Comparison of ENCODE assay signal across 16 cellular contexts in genomic region chr18:10045296-10045891, GRCh38.
DNase-seq lines count a peak whose midpoint lies in the region; ATAC-seq, FAIRE-seq and TF ChIP-seq lines count a peak whose summit lies in the region.
"Had no signal": no experiment of that assay in that cellular context is flagged by ENCODE, and none has a peak within 500 bp of the region (broad histone marks: within the 10 kb centered on the region; RNA-seq: fewer than 3 reads in every experiment).

No MANE protein-coding gene starts in this region.

- peaks cover 4% of the 10 kb centered on the region for H3K27me3 Mint-ChIP-seq in neural progenitor cell (ENCODE audit: insufficient read depth, low read depth)

- H3K36me3 Mint-ChIP-seq in neural progenitor cell = peaks cover 4% of the 10 kb centered on the region

- CTCF ChIA-PET in HepG2 (lab: Yijun Ruan, JAX; ENCODE audit: low intra/inter-chr PET ratio, low total read pairs) = no interaction called here

- peaks cover 0 to 33% (median 18%) of the 10 kb centered on the region in 4 donors for H3K4me1 ChIP-seq in esophagus muscularis mucosa
- H3K4me1 ChIP-seq in neural progenitor cell = no peaks in the 10 kb centered on the region
- 0 out of 2 replicates have a peak, but pooled peaks cover 6% of the 10 kb centered on the region for H3K4me1 ChIP-seq in HepG2 (ENCODE audit: insufficient read depth, low read length)

- H3K4me3 Mint-ChIP-seq in neural progenitor cell = no peak overlapping the region

- TF ChIP-seq CTCF in esophagus muscularis mucosa (IDR thresholded peaks at IDR 0.05) = no peak
- TF ChIP-seq CTCF in neural progenitor cell (IDR thresholded peaks at IDR 0.05) = no peak
- TF ChIP-seq CTCF in HepG2 (CRISPR knock-in tag; IDR thresholded peaks at IDR 0.05) = no peak

- H3K4me1 Mint-ChIP-seq in neural progenitor cell = peaks cover 5% of the 10 kb centered on the region

- H3K9me3 Mint-ChIP-seq in neural progenitor cell = peaks cover 29% of the 10 kb centered on the region

- H3K27ac ChIP-seq in angular gyrus (ENCODE audit: low read depth, low read length) (peak overlapping the region; percentile 37), esophagus muscularis mucosa (replicated peaks in 1 of 4) (peak overlapping the region; percentile 51 to 68 (median 54)), neural progenitor cell (no peak overlapping the region), temporal lobe (ENCODE audit: low read depth, low read length) (peak overlapping the region; percentile 79), HepG2 (ENCODE audit: extremely low read length, insufficient read depth, low read length) (no peak overlapping the region)
- H3K27ac ChIP-seq: ascending aorta, epithelial cell of prostate had no signal

- H3K79me2 ChIP-seq in neural progenitor cell (ENCODE audit: low read depth) (no peaks in the 10 kb centered on the region), HepG2 (ENCODE audit: insufficient read depth, low read length) (no peaks in the 10 kb centered on the region)

- no peak overlapping the region for H3K9ac ChIP-seq in neural progenitor cell
- H3K9ac ChIP-seq in HepG2 (ENCODE audit: insufficient read depth, low read depth, low read length) = no peak overlapping the region

- no peak for DNase-seq in esophagus muscularis mucosa (ENCODE audit: extremely low spot score)
- DNase-seq in neural progenitor cell (ENCODE audit: low spot score) = no peak
- no peak for DNase-seq in HepG2 (ENCODE audit: low spot score)
- DNase-seq in MV-4-11 (lab: John Stamatoyannopoulos, UW) = no peak
- DNase-seq in GM03348 (ENCODE audit: low spot score) = no peak
- DNase-seq: activated CD4-positive, alpha-beta T cell treated with anti-CD3 and anti-CD28 coated beads, Interleukin-2, amount 50 U/mL, for 1 hour; Caco-2; EL; HCEC 1CT; NCI-H2029; stimulated activated naive CD4-positive, alpha-beta T cell had no signal

- H4K20me1 ChIP-seq in neural progenitor cell (ENCODE audit: low read depth) = no peaks in the 10 kb centered on the region
- no peaks in the 10 kb centered on the region for H4K20me1 ChIP-seq in HepG2 (ENCODE audit: insufficient read depth, low read length)

- no peak for TF ChIP-seq EP300 in esophagus muscularis mucosa (IDR thresholded peaks at IDR 0.05)
- no peak for TF ChIP-seq EP300 in HepG2 (IDR thresholded peaks at IDR 0.05; ENCODE audit: low read depth in 2 of 2, low read length in 2 of 2)
- no peak for TF ChIP-seq EP300 in HepG2 (CRISPR knock-in tag; IDR thresholded peaks at IDR 0.05; ENCODE audit: borderline replicate concordance)

- H3K4me2 ChIP-seq in neural progenitor cell = no peak overlapping the region
- H3K4me2 ChIP-seq in HepG2 (ENCODE audit: low read depth, low read length) = no peak overlapping the region

- no peaks in the 10 kb centered on the region for H3K36me3 ChIP-seq in esophagus muscularis mucosa
- H3K36me3 ChIP-seq in neural progenitor cell = no peaks in the 10 kb centered on the region
- no peaks in the 10 kb centered on the region for H3K36me3 ChIP-seq in HepG2 (replicated peaks in 1 of 2; ENCODE audit: control insufficient read depth in 1 of 2, insufficient read depth in 2 of 2, low read length in 2 of 2)
- H3K36me3 ChIP-seq: ascending aorta had no signal

- H3F3A ChIP-seq in neural progenitor cell (ENCODE audit: low read depth) = no peaks in the 10 kb centered on the region

- in situ Hi-C loops in HepG2 (cut with HindIII; ENCODE audit: extremely low pct_ligation_motif_present, low pct_unique_long_range_greater_than_20kb) = no loop called here

- TF ChIP-seq RAD21 in HepG2 (CRISPR knock-in tag; IDR thresholded peaks at IDR 0.05) = no peak

- no peak overlapping the region for H3K4me3 ChIP-seq in esophagus muscularis mucosa
- no peak overlapping the region for H3K4me3 ChIP-seq in neural progenitor cell
- no peak overlapping the region for H3K4me3 ChIP-seq in HepG2 (replicated peaks in 1 of 3; ENCODE audit: insufficient read depth in 1 of 3, low read depth in 2 of 3, low read length in 3 of 3)
- H3K4me3 ChIP-seq: ascending aorta had no signal

- no peak for ATAC-seq in HG03097 (IDR thresholded peaks at IDR 0.05; ENCODE audit: low FRiP score, unreplicated experiment)
- ATAC-seq in HepG2 = no peak

- no peaks in the 10 kb centered on the region for H3K27me3 ChIP-seq in esophagus muscularis mucosa
- H3K27me3 ChIP-seq in neural progenitor cell = no peaks in the 10 kb centered on the region
- no peaks in the 10 kb centered on the region; a peak in 1 of 5 replicates for H3K27me3 ChIP-seq in HepG2 (ENCODE audit: control insufficient read depth in 1 of 2, insufficient read depth in 2 of 2, low read length in 2 of 2)
- H3K27me3 ChIP-seq: ascending aorta had no signal

- peak overlapping the region; percentile 22 for H3K27ac Mint-ChIP-seq in neural progenitor cell

- no peak for FAIRE-seq in HepG2 (lab: Jason Lieb, UNC)

- POLR2A ChIA-PET in HepG2 (lab: Yijun Ruan, JAX) = no interaction called here

- H2AFZ ChIP-seq in neural progenitor cell (replicated peaks) = no peak overlapping the region
- no peak overlapping the region for H2AFZ ChIP-seq in HepG2 (ENCODE audit: low read length)

- TF ChIP-seq POLR2A in esophagus muscularis mucosa (IDR thresholded peaks at IDR 0.05; ENCODE audit: low read depth) = no peak
- no peak for TF ChIP-seq POLR2A in HepG2 (IDR thresholded peaks at IDR 0.05; ENCODE audit: insufficient read depth in 1 of 2, low read depth in 2 of 2, low read length in 2 of 2)

- WGBS in esophagus muscularis mucosa = 92% methylated on average over 15 of the region's 23 CpGs
- WGBS in HepG2 (ENCODE audit: low lambda C conversion rate) = 75% methylated on average over 21 of the region's 23 CpGs

- H3K9me3 ChIP-seq in esophagus muscularis mucosa = peaks cover 0 to 23% (median 14%) of the 10 kb centered on the region in 4 donors
- peaks cover 6% of the 10 kb centered on the region for H3K9me3 ChIP-seq in neural progenitor cell (ENCODE audit: low read depth)
- 0 out of 2 replicates have a peak, but pooled peaks cover 6% of the 10 kb centered on the region for H3K9me3 ChIP-seq in HepG2 (ENCODE audit: low read length)

- no TSS peak for BruUV-seq in HepG2 (replicated peaks; lab: Mats Ljungman, UMichigan)

- intact Hi-C loops in esophagus muscularis mucosa (cut with DNase I) (no loop called here), HepG2 (cut with micrococcal nuclease; ENCODE audit: unreplicated experiment) (loop anchor here (5.0 kb wide), 1 partner anchor 127 kb away; no protein-coding TSS in a partner anchor)

TF ChIP-seq in HepG2, 621 proteins besides CTCF, POLR2A, EP300 and RAD21 (continues in another document):
- no peak for TF ChIP-seq CEBPZ (IDR thresholded peaks at IDR 0.05; ENCODE audit: low read length)
- no peak for TF ChIP-seq NAIF1 (CRISPR knock-in tag; IDR thresholded peaks at IDR 0.05; ENCODE audit: borderline replicate concordance)
- no peak for TF ChIP-seq DNMT3B (CRISPR knock-in tag; conservative IDR thresholded peaks at IDR 0.05)
- TF ChIP-seq CCAR2 (optimal IDR thresholded peaks at IDR 0.05; ENCODE audit: low read depth, low read length) = no peak
- no peak for TF ChIP-seq ATRX (CRISPR knock-in tag; IDR thresholded peaks at IDR 0.05; ENCODE audit: borderline replicate concordance)
- TF ChIP-seq ZSCAN5A (CRISPR knock-in tag; IDR thresholded peaks at IDR 0.05; ENCODE audit: borderline replicate concordance) = no peak
- TF ChIP-seq JUND (CRISPR knock-in tag; IDR thresholded peaks at IDR 0.05) = no peak

Comparison
In these comparisons a context has a peak if more than half of its experiments do, and no peak if none do; other contexts are left out.
1. H3K27ac ChIP-seq: peak in angular gyrus (single experiment), esophagus muscularis mucosa (4 of 4) and temporal lobe (single experiment); none in neural progenitor cell (single experiment) and HepG2 (single experiment).